24 cellular contexts compared by ENCODE assay signal in the genomic region with DNA sequence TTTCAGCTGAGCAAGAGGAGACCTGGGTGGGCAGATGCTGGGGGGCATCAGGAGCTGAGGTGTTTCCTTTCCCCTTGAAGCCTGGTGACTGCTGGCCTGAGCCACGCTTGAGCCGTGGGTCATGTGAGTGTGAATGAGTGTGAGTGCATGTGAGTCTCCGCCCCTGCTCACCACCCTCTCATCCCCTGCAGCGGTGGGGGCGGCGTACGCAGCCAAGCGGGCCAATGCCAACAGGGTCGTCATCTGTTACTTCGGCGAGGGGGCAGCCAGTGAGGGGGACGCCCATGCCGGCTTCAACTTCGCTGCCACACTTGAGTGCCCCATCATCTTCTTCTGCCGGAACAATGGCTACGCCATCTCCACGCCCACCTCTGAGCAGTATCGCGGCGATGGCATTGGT. TPM values are rescaled to one million over a fixed set of nuclear protein-coding genes. Genes with fewer than 3 reads are reported as not detected.
"Had no signal": no experiment of that assay in that cellular context is flagged by ENCODE, and none has a peak within 500 bp of the region (broad histone marks: within the 10 kb centered on the region; RNA-seq: fewer than 3 reads in every experiment).

No MANE protein-coding gene starts in this region.

- H3K4me3 ChIP-seq: left lung, ovary, right lobe of liver, smooth muscle cell, thoracic aorta, upper lobe of right lung had no signal

- H3K4me3 Mint-ChIP-seq: activated CD4-positive, alpha-beta T cell treated with anti-CD3 and anti-CD28 coated beads, Interleukin-2, amount 10 ng/mL, durations not matched to agents 7 days and 5 days; activated naive CD8-positive, alpha-beta T cell; activated T-cell treated with anti-CD3 and anti-CD28 coated beads, Interleukin-2, amount 50 U/mL, for 72 hours; neural crest cell; stimulated activated naive B cell treated with anti-CD40 and anti-IgM and Interleukin-4, amounts not matched to agents 10 μg/mL and 1 μg/mL and 100 μg/mL, for 72 hours; T-cell had no signal

- ATAC-seq: activated T-cell treated with anti-CD3 and anti-CD28 coated beads, Interleukin-2, amount 50 U/mL, for 72 hours; left lung; right lobe of liver; stimulated activated naive B cell treated with anti-CD40 and anti-IgM and Interleukin-4, amounts not matched to agents 10 μg/mL and 1 μg/mL and 100 μg/mL, for 72 hours; T-cell; upper lobe of right lung had no signal

- H3K27me3 ChIP-seq: left lung, ovary, right lobe of liver, upper lobe of right lung had no signal

- H3K9me3 Mint-ChIP-seq: activated CD4-positive, alpha-beta T cell treated with anti-CD3 and anti-CD28 coated beads, Interleukin-2, amount 10 ng/mL, durations not matched to agents 7 days and 5 days; activated T-cell treated with anti-CD3 and anti-CD28 coated beads, Interleukin-2, amount 50 U/mL, for 72 hours; neural crest cell; stimulated activated naive B cell treated with anti-CD40 and anti-IgM and Interleukin-4, amounts not matched to agents 10 μg/mL and 1 μg/mL and 100 μg/mL, for 72 hours; T-cell had no signal

- H3K4me2 ChIP-seq: SK-N-SH, smooth muscle cell had no signal

- H3K27ac ChIP-seq: ovary, right lobe of liver, upper lobe of right lung had no signal

- H3K36me3 ChIP-seq: ovary had no signal

- H3K36me3 Mint-ChIP-seq: activated naive CD8-positive, alpha-beta T cell had no signal

- H3K4me1 ChIP-seq: right lobe of liver had no signal

- H3K9ac ChIP-seq: SK-N-SH had no signal

- DNase-seq: activated CD4-positive, alpha-beta T cell treated with anti-CD3 and anti-CD28 coated beads, Interleukin-2, amount 10 ng/mL, durations not matched to agents 7 days and 5 days; activated CD8-positive, alpha-beta memory T cell treated with anti-CD3 and anti-CD28 coated beads for 24 hours; activated CD8-positive, alpha-beta memory T cell treated with anti-CD3 and anti-CD28 coated beads, Interleukin-2, amount 50 U/mL, for 48 hours; activated gamma-delta T cell; activated T-cell treated with anti-CD3 and anti-CD28 coated beads, Interleukin-2, amount 50 U/mL, for 72 hours; head of caudate nucleus; mammary epithelial cell; ovary; SK-N-SH; stimulated activated CD4-positive, alpha-beta T cell treated with anti-CD3 and anti-CD28 coated beads, Interleukin-4, amount 100 ng/mL, for 1 hour; stimulated activated naive B cell treated with anti-CD40 and anti-IgM and Interleukin-4, amounts not matched to agents 10 μg/mL and 1 μg/mL and 100 μg/mL, for 72 hours; T-cell; T-helper 9 cell; upper lobe of right lung had no signal

- H3K27ac Mint-ChIP-seq: activated CD4-positive, alpha-beta T cell treated with anti-CD3 and anti-CD28 coated beads, Interleukin-2, amount 10 ng/mL, durations not matched to agents 7 days and 5 days; activated naive CD8-positive, alpha-beta T cell; activated T-cell treated with anti-CD3 and anti-CD28 coated beads, Interleukin-2, amount 50 U/mL, for 72 hours; stimulated activated naive B cell treated with anti-CD40 and anti-IgM and Interleukin-4, amounts not matched to agents 10 μg/mL and 1 μg/mL and 100 μg/mL, for 72 hours; T-cell had no signal

- H3K27me3 Mint-ChIP-seq: activated CD4-positive, alpha-beta T cell treated with anti-CD3 and anti-CD28 coated beads, Interleukin-2, amount 10 ng/mL, durations not matched to agents 7 days and 5 days; activated naive CD8-positive, alpha-beta T cell; stimulated activated naive B cell treated with anti-CD40 and anti-IgM and Interleukin-4, amounts not matched to agents 10 μg/mL and 1 μg/mL and 100 μg/mL, for 72 hours; T-cell had no signal

- H3K9me3 ChIP-seq: left lung, ovary, right lobe of liver, SK-N-SH, thoracic aorta, upper lobe of right lung had no signal

RNA-seq across cellular contexts. Expression of a gene that starts 5.2 kb away (rescaled TPM):
- polyA plus RNA-seq: SK-N-SH had no signal

RNA-seq across cellular contexts. Expression of a gene that starts 21.0 kb away (rescaled TPM):
- total RNA-seq: activated CD4-positive, alpha-beta T cell treated with anti-CD3 and anti-CD28 coated beads, Interleukin-2, amount 10 ng/mL, durations not matched to agents 7 days and 5 days; activated T-cell treated with anti-CD3 and anti-CD28 coated beads, Interleukin-2, amount 50 U/mL, for 72 hours; epithelial cell of proximal tubule; frontal cortex; kidney epithelial cell; left lung; mammary epithelial cell; neural crest cell; ovary; pulmonary artery endothelial cell; right lobe of liver; smooth muscle cell; thoracic aorta; upper lobe of right lung had no signal
- polyA plus RNA-seq: mammary epithelial cell, ovary, SK-N-SH, smooth muscle cell had no signal
